ENCODE assay signal across 16 cellular contexts in the genomic region with DNA sequence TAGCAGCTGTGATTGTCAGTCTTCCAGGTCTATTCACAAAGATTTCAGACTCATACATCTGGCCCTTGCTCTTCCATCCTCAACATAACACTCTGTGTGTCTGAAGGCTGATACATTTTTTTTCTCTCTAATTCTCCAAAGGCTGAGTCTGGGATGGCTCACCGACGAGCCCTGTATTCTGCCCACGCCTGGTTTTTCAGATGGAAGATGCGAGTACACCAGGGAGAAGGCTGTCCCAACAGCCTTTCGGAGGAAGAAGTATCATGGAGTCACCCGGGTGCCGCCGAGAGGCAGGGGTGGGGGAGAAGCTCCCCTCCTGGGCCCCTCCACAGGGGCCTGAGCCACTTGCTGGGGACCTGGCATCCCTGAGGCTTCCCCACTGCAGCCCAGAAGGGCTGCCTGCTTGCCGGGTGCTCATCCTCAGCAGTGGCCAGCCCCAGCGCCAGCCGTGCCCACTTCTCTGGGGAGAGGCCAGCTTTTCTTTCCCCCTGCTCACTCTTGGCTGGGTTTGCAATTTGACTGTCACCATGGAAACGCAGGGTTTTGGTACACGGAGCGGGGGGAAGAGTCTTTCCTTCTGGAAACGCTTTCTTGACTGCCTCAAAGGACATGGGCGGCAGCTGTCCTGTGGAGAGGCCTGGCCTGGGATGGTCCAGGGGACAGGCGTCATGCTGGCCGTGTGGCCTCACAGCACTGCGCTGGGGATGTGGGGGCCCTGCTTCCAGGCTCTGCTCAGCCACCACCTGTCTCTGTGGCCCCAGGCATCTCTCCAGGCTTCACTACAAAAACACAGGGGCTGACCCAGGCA. TPM values are rescaled to one million over a fixed set of nuclear protein-coding genes. Genes with fewer than 3 reads are reported as not detected.
DNase-seq lines count a peak whose midpoint lies in the region; ATAC-seq and TF ChIP-seq lines count a peak whose summit lies in the region.
"Had no signal": no experiment of that assay in that cellular context is flagged by ENCODE, and none has a peak within 500 bp of the region (broad histone marks: within the 10 kb centered on the region; RNA-seq: fewer than 3 reads in every experiment).

No MANE protein-coding gene starts in this region.

- TF ChIP-seq CTCF in CD14-positive monocyte (IDR thresholded peaks at IDR 0.05) = no peak

- H3K27ac Mint-ChIP-seq in CD14-positive monocyte (no peak overlapping the region), T-helper 17 cell (no peak overlapping the region)

- H3K36me3 Mint-ChIP-seq in CD14-positive monocyte (no peaks in the 10 kb centered on the region), T-helper 17 cell (ENCODE audit: low read depth) (peaks cover 4% of the 10 kb centered on the region)

- ATAC-seq in HG02970 (IDR thresholded peaks at IDR 0.05; ENCODE audit: low FRiP score, unreplicated experiment) (no peak), T-helper 17 cell (no peak), GM21619 (IDR thresholded peaks at IDR 0.05; ENCODE audit: unreplicated experiment) (no peak)

- H3K4me3 Mint-ChIP-seq in CD14-positive monocyte (no peak overlapping the region), T-helper 17 cell (no peak overlapping the region)

- H3K27me3 Mint-ChIP-seq in CD14-positive monocyte (ENCODE audit: low read depth in 3 of 3) = peaks cover 4 to 9% (median 8%) of the 10 kb centered on the region in 3 donors
- no peaks in the 10 kb centered on the region for H3K27me3 Mint-ChIP-seq in T-helper 17 cell

- H3K27ac ChIP-seq in angular gyrus (ENCODE audit: low read depth, low read length) = peak overlapping the region; percentile 82
- H3K27ac ChIP-seq: ovary had no signal

- DNase-seq in CD14-positive monocyte (ENCODE audit: low spot score) = peak; percentile 45
- peak; percentile 62 for DNase-seq in inferior parietal cortex (ENCODE audit: extremely low spot score)
- DNase-seq in occipital lobe (lab: John Stamatoyannopoulos, UW) = peak; percentile 52
- no peak for DNase-seq in islet precursor cell
- no peak for DNase-seq in T-helper 17 cell
- DNase-seq: activated T-cell treated with anti-CD3 and anti-CD28 coated beads, Interleukin-2, amount 50 U/mL, for 1 hour; DMS153; foreskin fibroblast; KBM-7; NCI-H446; OCI-M1; stimulated activated CD4-positive, alpha-beta T cell treated with anti-CD3 and anti-CD28 coated beads, Interleukin-15, amount 100 ng/mL, for 24 hours had no signal

- intact Hi-C loops in CD14-positive monocyte (cut with micrococcal nuclease) = loop anchor here in 1 of 2 donors (10.0 kb wide), 1 partner anchor 1198 kb away; no protein-coding TSS in a partner anchor

- H3K4me1 Mint-ChIP-seq in CD14-positive monocyte (no peaks in the 10 kb centered on the region), T-helper 17 cell (peaks cover 4% of the 10 kb centered on the region)

- no peaks in the 10 kb centered on the region for H3K9me3 ChIP-seq in T-helper 17 cell (ENCODE audit: control insufficient read depth, low read length, poor library complexity, severe bottlenecking)
- H3K9me3 ChIP-seq: ovary had no signal

- H3K9me3 Mint-ChIP-seq in CD14-positive monocyte = peaks cover 0 to 5% (median 3%) of the 10 kb centered on the region in 7 donors

RNA-seq across cellular contexts. Expression of gene DOC2B, which starts 45.5 kb away (rescaled TPM):
- under 1 TPM in 1 of 2 donors, not detected in 1; 0.02 TPM for polyA plus RNA-seq in CD14-positive monocyte
- total RNA-seq in occipital lobe (15.6 TPM), T-helper 17 cell (under 1 TPM; 0.18 to 0.40 TPM)

Comparison
In these comparisons a context has a peak if more than half of its experiments do, and no peak if none do; other contexts are left out.
1. DNase-seq: peak in CD14-positive monocyte (single experiment), inferior parietal cortex (single experiment) and occipital lobe (single experiment); none in islet precursor cell (single experiment) and T-helper 17 cell (0 of 3).
2. RNA of gene DOC2B, which starts 45.5 kb away (total RNA-seq): 15.6 TPM in occipital lobe (single experiment); 0.18 to 0.40 TPM in T-helper 17 cell; every median in the first group is over 10 times any median in the second.